Comparison of ENCODE assay signal across 1 cellular context in the genomic region with DNA sequence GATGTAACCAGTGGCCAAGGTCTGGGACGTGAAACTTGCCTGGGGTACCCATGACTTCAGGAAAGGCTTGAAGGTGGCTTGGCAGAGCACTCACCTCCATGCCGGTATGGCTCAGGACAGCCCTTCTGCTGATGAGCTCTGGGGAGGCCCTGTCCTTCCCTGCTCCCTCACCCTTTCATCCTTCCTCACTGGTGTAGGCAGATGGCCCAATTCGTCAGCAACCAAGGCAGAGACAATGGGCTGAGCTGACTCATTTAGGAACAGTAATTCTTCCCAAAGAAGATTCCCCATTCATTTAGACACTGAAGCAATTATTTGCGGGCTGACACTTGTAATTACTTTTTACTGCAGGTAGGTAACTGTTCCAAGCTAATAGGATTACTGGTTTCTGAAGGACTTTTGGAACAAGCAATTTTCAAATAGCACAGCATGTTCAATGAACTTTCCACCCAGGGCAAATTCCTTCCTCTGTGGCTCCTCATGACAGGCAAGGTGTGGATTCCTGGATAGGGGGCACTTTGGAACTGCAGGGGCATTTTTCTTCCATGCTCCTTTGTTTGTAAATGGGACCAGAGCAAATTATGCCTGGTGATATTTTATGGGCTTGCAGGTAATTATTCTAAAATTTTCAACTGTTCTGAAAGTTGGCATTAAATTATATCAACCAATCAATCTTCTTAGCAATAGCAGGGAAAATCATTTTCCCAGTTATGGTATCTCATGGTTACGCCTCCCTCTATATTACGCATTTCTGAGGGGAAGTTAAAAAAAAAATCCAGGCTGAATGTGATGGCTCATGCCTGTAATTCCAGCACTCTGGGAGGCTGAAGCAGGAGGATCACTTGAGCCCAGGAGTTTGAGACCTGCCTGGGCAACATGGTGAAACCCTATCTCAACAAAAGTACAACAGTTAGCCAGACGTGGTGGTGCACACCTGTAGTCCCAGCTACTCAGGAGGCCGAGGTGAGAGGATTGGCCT.
TF ChIP-seq lines count a peak whose summit lies in the region.

No MANE protein-coding gene starts in this region.

TF ChIP-seq in H1, 55 proteins besides CTCF, POLR2A, EP300 and RAD21:
- TF ChIP-seq GTF2F1 (IDR thresholded peaks at IDR 0.05; ENCODE audit: borderline replicate concordance, low read depth, low read length) (no peak), BRCA1 (IDR thresholded peaks at IDR 0.05; ENCODE audit: low read depth, low read length) (no peak), SAP30 (IDR thresholded peaks at IDR 0.05; ENCODE audit: insufficient read depth, insufficient replicate concordance, low read length) (no peak), SIRT6 (IDR thresholded peaks at IDR 0.05; ENCODE audit: low read length) (no peak), GABPA (IDR thresholded peaks at IDR 0.05; ENCODE audit: borderline replicate concordance, insufficient read depth, low read length) (no peak), FOSL1 (IDR thresholded peaks at IDR 0.05; ENCODE audit: insufficient read depth, low read depth, low read length) (no peak), BACH1 (IDR thresholded peaks at IDR 0.05; ENCODE audit: low read length) (no peak), CBX8 (IDR thresholded peaks at IDR 0.05; ENCODE audit: borderline replicate concordance, low read depth, low read length) (no peak), ATF2 (IDR thresholded peaks at IDR 0.05; ENCODE audit: low read length) (no peak), POLR2AphosphoS5 (IDR thresholded peaks at IDR 0.05; ENCODE audit: low read depth, low read length) (no peak)
